ENCODE assay signal across 9 cellular contexts in the genomic region with DNA sequence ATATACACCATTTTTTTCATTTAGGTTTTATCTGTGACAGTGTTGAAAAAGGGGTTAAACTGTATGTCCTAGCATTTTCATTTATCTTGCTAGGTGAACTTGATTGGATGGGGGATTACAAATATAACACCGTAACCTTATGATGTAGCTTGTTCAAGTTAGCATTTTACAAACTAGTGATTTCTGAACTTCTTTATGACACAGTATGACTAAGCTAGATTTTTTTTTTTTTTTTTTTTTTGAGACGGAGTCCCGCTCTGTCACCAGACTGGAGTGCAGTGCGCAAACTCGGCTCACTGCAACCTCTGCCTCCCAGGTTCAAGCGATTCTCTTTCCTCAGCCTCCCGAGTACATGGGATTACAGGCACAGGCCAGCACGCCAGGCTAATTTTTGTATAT. TPM values are rescaled to one million over a fixed set of nuclear protein-coding genes. Genes with fewer than 3 reads are reported as not detected.
DNase-seq lines count a peak whose midpoint lies in the region; ATAC-seq, FAIRE-seq and TF ChIP-seq lines count a peak whose summit lies in the region.
"Had no signal": no experiment of that assay in that cellular context is flagged by ENCODE, and none has a peak within 500 bp of the region (broad histone marks: within the 10 kb centered on the region; RNA-seq: fewer than 3 reads in every experiment).

No MANE protein-coding gene starts in this region.

- H3K4me1 ChIP-seq in CD8-positive, alpha-beta memory T cell (ENCODE audit: insufficient read depth, low read length): peaks cover 11% of the 10 kb centered on the region
- H3K4me1 ChIP-seq in GM12878 (ENCODE audit: control insufficient read depth, insufficient read depth, low read length) (peaks cover 8% of the 10 kb centered on the region; the same call in 1 of the 2 replicates), spleen (peaks cover 25 to 77% (median 56%) of the 10 kb centered on the region in 6 donors)

- SMC1A ChIA-PET in GM12878 (lab: Charles Lee; ENCODE audit: uncharacterized antibody, unreplicated experiment): interaction anchor here (0.8 to 1.4 kb wide), 11 partner anchors 8 to 277 kb away, joined by 3 to 9 read pairs (median 4); no protein-coding TSS in a partner anchor

- H3K27me3 Mint-ChIP-seq in CD8-positive, alpha-beta memory T cell: no peaks in the 10 kb centered on the region
- H3K27me3 Mint-ChIP-seq in HFFc6 (ENCODE audit: insufficient read depth): peaks cover 2% of the 10 kb centered on the region; the same call in 1 of the 2 replicates
- H3K27me3 Mint-ChIP-seq in nephron (ENCODE audit: low read depth): no peaks in the 10 kb centered on the region

- WGBS in GM12878 (ENCODE audit: insufficient coverage, insufficient replicate concordance, low lambda C conversion rate, missing lambda C conversion rate): 82% methylated on average over 5 of the region's 8 CpGs
- WGBS in spleen, 5 donors: 85 to 93% (median 89%) methylated on average over 8 of the region's 8 CpGs

- CTCF ChIA-PET in CD8-positive, alpha-beta memory T cell (lab: Charles Lee): interaction anchor here (0.9 to 1.6 kb wide), 7 partner anchors 14 to 72 kb away, joined by 3 to 7 read pairs (median 4); partner anchors contain the start of gene KCMF1
- CTCF ChIA-PET in GM12878 (lab: Yijun Ruan, JAX): interaction anchor here (0.6 to 2.5 kb wide), 35 partner anchors 9 to 542 kb away, joined by 3 to 15 read pairs (median 4); partner anchors contain the start of gene MAT2A

- no peaks in the 10 kb centered on the region for H3K9me3 Mint-ChIP-seq in CD8-positive, alpha-beta memory T cell
- H3K9me3 Mint-ChIP-seq in HFFc6 (no peaks in the 10 kb centered on the region), nephron (no peaks in the 10 kb centered on the region)

- H3K36me3 Mint-ChIP-seq in CD8-positive, alpha-beta memory T cell: peaks cover 0 to 12% (median 2%) of the 10 kb centered on the region in 3 donors
- peaks cover 5% of the 10 kb centered on the region; the same call in 1 of the 2 replicates for H3K36me3 Mint-ChIP-seq in HFFc6 (ENCODE audit: low read depth)
- peaks cover 13% of the 10 kb centered on the region for H3K36me3 Mint-ChIP-seq in nephron (ENCODE audit: low read depth)

- no peaks in the 10 kb centered on the region for H4K20me1 ChIP-seq in GM12878 (ENCODE audit: control insufficient read depth, insufficient read depth)

- 0 out of 3 replicates have a peak, but pooled peaks have one; percentile 11 for ATAC-seq in GM12878

- peaks cover 54 to 81% (median 72%) of the 10 kb centered on the region in 3 donors for H3K4me1 Mint-ChIP-seq in CD8-positive, alpha-beta memory T cell
- H3K4me1 Mint-ChIP-seq in HFFc6 (ENCODE audit: low read depth): peaks cover 58% of the 10 kb centered on the region
- H3K4me1 Mint-ChIP-seq in nephron: peaks cover 31% of the 10 kb centered on the region

- POLR2A ChIA-PET in CD8-positive, alpha-beta memory T cell (lab: Charles Lee): interaction anchor here (1.0 to 1.2 kb wide), 2 partner anchors 49 to 93 kb away, joined by 3 to 5 read pairs; no protein-coding TSS in a partner anchor
- POLR2A ChIA-PET in GM12878 (lab: Charles Lee): interaction anchor here (0.5 to 1.2 kb wide), 3 partner anchors 9 to 276 kb away, joined by 3 to 5 read pairs (median 5); no protein-coding TSS in a partner anchor

- peak overlapping the region in 6 of 8 donors; percentile 35 to 80 (median 64) for H3K27ac Mint-ChIP-seq in CD8-positive, alpha-beta memory T cell
- H3K27ac Mint-ChIP-seq in HFFc6 (peak overlapping the region; percentile 79), nephron (peak overlapping the region; percentile 32 to 76 (median 49))

- H3K9me3 ChIP-seq in CD8-positive, alpha-beta memory T cell (ENCODE audit: low read length): no peaks in the 10 kb centered on the region
- H3K9me3 ChIP-seq in GM12878 (replicated peaks; ENCODE audit: control insufficient read depth, insufficient read depth, low read length) (no peaks in the 10 kb centered on the region), spleen (no peaks in the 10 kb centered on the region)

- peaks cover 82% of the 10 kb centered on the region for H3K79me2 ChIP-seq in GM12878 (ENCODE audit: control insufficient read depth, insufficient read depth, low read length)

- no peaks in the 10 kb centered on the region for H3K36me3 ChIP-seq in CD8-positive, alpha-beta memory T cell (ENCODE audit: insufficient read depth, low read length)
- H3K36me3 ChIP-seq in GM12878 (ENCODE audit: control insufficient read depth in 2 of 2, insufficient read depth in 2 of 2, low read length in 1 of 2): peaks cover 0 to 3% of the 10 kb centered on the region in 2 experiments; a peak in 1 of 4 replicates
- H3K36me3 ChIP-seq in spleen: peaks cover 0 to 10% (median 0%) of the 10 kb centered on the region in 6 donors

- H3K9ac ChIP-seq in GM12878 (ENCODE audit: control insufficient read depth, insufficient read depth, low read length): no peak overlapping the region

- TF ChIP-seq EP300 in GM12878 (IDR thresholded peaks at IDR 0.05; ENCODE audit: borderline replicate concordance in 1 of 2, control insufficient read depth in 1 of 2, low read depth in 2 of 2, low read length in 2 of 2): no peak

- RAD21 ChIA-PET in GM12878 (lab: Charles Lee; ENCODE audit: unreplicated experiment): interaction anchor here (0.7 to 1.4 kb wide), 11 partner anchors 13 to 149 kb away, joined by 3 to 8 read pairs (median 4); no protein-coding TSS in a partner anchor

- BruUV-seq in GM12878 (replicated peaks; lab: Mats Ljungman, UMichigan): no TSS peak

- intact Hi-C loops in GM12878 (cut with micrococcal nuclease; ENCODE audit: unreplicated experiment): no loop called here
- intact Hi-C loops in spleen (cut with DNase I; ENCODE audit: low total_unique reads): no loop called here

- no peak for FAIRE-seq in GM12878 (lab: Jason Lieb, UNC)

- DNase-seq in CD8-positive, alpha-beta memory T cell: no peak
- DNase-seq in HFFc6 (no peak), GM12878 (ENCODE audit: low read depth, low spot score) (no peak), GM13976 (ENCODE audit: low spot score) (no peak), SHP77 (lab: John Stamatoyannopoulos, UW) (no peak), spleen (no peak)
- DNase-seq: activated CD8-positive, alpha-beta memory T cell treated with anti-CD3 and anti-CD28 coated beads, Interleukin-2, amount 50 U/mL, for 4 hours; retina had no signal

- no peak overlapping the region for H2AFZ ChIP-seq in GM12878 (ENCODE audit: control insufficient read depth, low read depth, low read length)

- in situ Hi-C loops in GM12878 (cut with MboI) (no loop called here), GM13976 (cut with MboI; ENCODE audit: low sequenced_read_pairs, unreplicated experiment) (no loop called here)

- H3K27me3 ChIP-seq in CD8-positive, alpha-beta memory T cell (ENCODE audit: insufficient read depth, low read length, poor library complexity, severe bottlenecking): no peaks in the 10 kb centered on the region
- H3K27me3 ChIP-seq in GM12878 (replicated peaks in 1 of 2; ENCODE audit: control insufficient read depth in 2 of 2, insufficient read depth in 2 of 2, low read length in 1 of 2) (no peaks in the 10 kb centered on the region), spleen (replicated peaks in 1 of 7) (no peaks in the 10 kb centered on the region)

- TF ChIP-seq POLR2A in GM12878 (IDR thresholded peaks at IDR 0.05; ENCODE audit: low read depth, low read length) (no peak), spleen (IDR thresholded peaks at IDR 0.05) (no peak)

- no peak overlapping the region for H3K4me3 ChIP-seq in CD8-positive, alpha-beta memory T cell (ENCODE audit: low read length)
- no peak overlapping the region for H3K4me3 ChIP-seq in GM12878
- no peak overlapping the region for H3K4me3 ChIP-seq in spleen

- H3K4me3 Mint-ChIP-seq in CD8-positive, alpha-beta memory T cell: peak overlapping the region in 3 of 7 donors; percentile 26 to 55 (median 49)
- peak overlapping the region; percentile 43; the same call in 1 of the 2 replicates for H3K4me3 Mint-ChIP-seq in HFFc6
- H3K4me3 Mint-ChIP-seq in nephron: no peak overlapping the region

- TF ChIP-seq CTCF in HFFc6 (IDR thresholded peaks at IDR 0.05) (peak; percentile 41), GM12878 (IDR thresholded peaks at IDR 0.05 in 2 of 3, conservative IDR thresholded peaks at IDR 0.05 in 1 of 3; ENCODE audit: control insufficient read depth in 2 of 3, extremely low read depth in 1 of 3, insufficient read depth in 1 of 3, low read depth in 3 of 3, low read length in 3 of 3) (no peak), nephron (IDR thresholded peaks at IDR 0.05; ENCODE audit: unreplicated experiment in 3 of 3) (no peak), GM13976 (IDR thresholded peaks at IDR 0.05; ENCODE audit: borderline replicate concordance, control extremely low read depth, extremely low read depth, insufficient read depth, missing control alignments) (no peak), spleen (IDR thresholded peaks at IDR 0.05 in 8 of 11, conservative IDR thresholded peaks at IDR 0.05 in 3 of 11) (no peak)

- H3K4me2 ChIP-seq in GM12878 (ENCODE audit: control insufficient read depth, insufficient read depth): no peak overlapping the region

- H3K27ac ChIP-seq in CD8-positive, alpha-beta memory T cell (ENCODE audit: low read depth, low read length): no peak overlapping the region
- H3K27ac ChIP-seq in GM12878 (ENCODE audit: control insufficient read depth, insufficient read depth): no peak overlapping the region
- H3K27ac ChIP-seq in spleen: peak overlapping the region in 2 of 8 donors; percentile 9 to 11

- TF ChIP-seq RAD21 in GM12878 (IDR thresholded peaks at IDR 0.05; ENCODE audit: insufficient read depth, low read depth, low read length): no peak

RNA-seq across cellular contexts. Expression of gene KCMF1, which starts 47.1 kb away (rescaled TPM):
- total RNA-seq in CD8-positive, alpha-beta memory T cell: 100 to 1,000 TPM in 1 of 2 experiments, 10 to 100 TPM in 1; 98.1 to 105 TPM
- 30.7 TPM for polyA plus RNA-seq in CD8-positive, alpha-beta memory T cell
- total RNA-seq in HFFc6 (2021; fragmentation: NEBNext Ultra II Directional; extraction: Animal tissue kit (Norgen Biotek cat#: 25700)): 100 to 1,000 TPM in 4 of 6 experiments, 10 to 100 TPM in 2; 95.7 to 105 (median 101) TPM
- 33.2 and 42.8 TPM in 2 replicates for total RNA-seq in GM12878 (2013; cell fraction: nucleolus; rRNA removed)
- total RNA-seq in GM12878 (2014; rRNA removed): 38.8 and 45.1 TPM in 2 replicates
- 48.2 and 51.8 TPM in 2 replicates for total RNA-seq in GM12878 (2014; rRNA removed; fragmentation: Illumina TruSeq; extraction: Trizol)
- 77.1 and 82.5 TPM in 2 replicates for total RNA-seq in GM12878 (2021)
- polyA plus RNA-seq in GM12878 (2011; ENCODE audit: low read depth): 20.8 TPM
- 124 and 137 TPM in 2 replicates for polyA plus RNA-seq in GM12878 (2011; rRNA removed)
- 57.2 and 79.4 TPM in 2 replicates for polyA plus RNA-seq in GM12878 (2011; cell fraction: cytosol; rRNA removed)
- polyA plus RNA-seq in GM12878 (2011; cell fraction: nucleus; rRNA removed): 49.0 and 62.0 TPM in 2 replicates
- polyA plus RNA-seq in GM12878 (2012): 39.3 and 61.9 TPM in 2 replicates
- 48.2 and 72.3 TPM in 2 replicates for polyA plus RNA-seq in GM12878 (2014; fragmentation: Illumina TruSeq; extraction: Trizol)
- 1 to 10 TPM; 8.4 to 9.8 TPM for polyA plus RNA-seq in GM12878 (2014; fragmentation: Nextera tagmentation; extraction: Ambion mirVana)
- 43.1 and 47.1 TPM in 2 replicates for polyA plus RNA-seq in GM12878 (2014; rRNA removed)
- 10 to 100 TPM; 27.2 to 30.6 TPM for polyA plus RNA-seq in GM12878 (2016; fragmentation: Nextera tagmentation; extraction: Ambion mirVana)
- 67.5 and 162 TPM in 2 replicates for polyA minus RNA-seq in GM12878 (2011; rRNA and poly(A)+ RNA removed)
- polyA minus RNA-seq in GM12878 (2011; cell fraction: cytosol; rRNA and poly(A)+ RNA removed): 26.2 and 45.2 TPM in 2 replicates
- 12.5 and 16.6 TPM in 2 replicates for polyA minus RNA-seq in GM12878 (2011; cell fraction: nucleus; rRNA and poly(A)+ RNA removed)
- 10 to 100 TPM; 34.2 to 68.1 (median 63.3) TPM for total RNA-seq in spleen
- 10 to 100 TPM; 15.9 to 26.4 (median 24.3) TPM for polyA plus RNA-seq in spleen
